Comparison of ENCODE assay signal across 8 cellular contexts in the genomic region with DNA sequence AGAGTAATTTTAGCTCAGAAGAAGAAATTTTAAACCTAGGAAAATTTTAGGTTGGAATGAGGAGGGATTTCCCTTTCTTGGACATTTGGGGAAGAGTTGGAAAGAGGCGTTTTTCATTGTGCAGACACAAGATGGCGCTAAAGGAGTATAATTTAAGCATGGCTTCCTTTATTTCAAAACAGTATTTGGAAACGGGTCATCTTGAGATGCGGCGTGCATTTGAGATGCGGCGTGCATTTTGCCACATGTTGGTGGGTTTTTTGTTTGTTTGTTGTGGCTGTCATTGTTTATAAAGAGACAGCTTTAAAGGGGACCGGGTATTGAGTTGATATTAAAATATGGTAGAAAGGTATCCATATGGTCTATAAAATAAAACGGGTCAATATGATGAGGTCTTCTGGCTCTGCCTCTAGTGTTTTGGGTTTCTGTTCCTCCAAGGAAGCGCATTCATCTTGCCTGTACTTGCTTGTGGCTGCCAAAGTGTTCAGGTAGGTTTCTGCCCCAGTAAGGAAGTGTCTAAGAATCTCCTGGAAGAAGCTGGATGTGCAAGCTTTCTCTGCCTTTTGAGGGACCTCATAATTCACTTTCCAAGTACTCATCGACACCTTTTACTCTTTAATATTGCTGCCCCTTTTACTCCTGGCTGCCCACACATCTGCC.
A peak's percentile ranks its signal among the peaks of the same experiment; 100 is the strongest.
DNase-seq lines count a peak whose midpoint lies in the region; ATAC-seq and TF ChIP-seq lines count a peak whose summit lies in the region.

No MANE protein-coding gene starts in this region.

- TF ChIP-seq CTCF in Calu3 (IDR thresholded peaks at IDR 0.05; ENCODE audit: unreplicated experiment) (peak; percentile 57), fibroblast of the aortic adventitia (IDR thresholded peaks at IDR 0.05; ENCODE audit: insufficient read depth, low read length) (peak; percentile 61), parathyroid adenoma (IDR thresholded peaks at IDR 0.05) (peak; percentile 42)

- H3K79me2 ChIP-seq in parathyroid adenoma, result no peaks in the 10 kb centered on the region

- no peak for ATAC-seq in GM19328 (IDR thresholded peaks at IDR 0.05; ENCODE audit: unreplicated experiment)

- intact Hi-C loops in Calu3 (cut with micrococcal nuclease; ENCODE audit: unreplicated experiment), result loop anchor here (1.0 to 10.0 kb wide), 4 partner anchors 196 to 1300 kb away; no protein-coding TSS in a partner anchor
- intact Hi-C loops in activated CD4-positive, alpha-beta memory T cell treated with anti-CD3 and anti-CD28 coated beads for 36 hours (cut with micrococcal nuclease), result loop anchor here (1.0 to 10.0 kb wide), 4 partner anchors 40 to 295 kb away; no protein-coding TSS in a partner anchor

- no peaks in the 10 kb centered on the region for H3K9me3 Mint-ChIP-seq in Calu3 (ENCODE audit: low read depth, unreplicated experiment)
- no peaks in the 10 kb centered on the region for H3K9me3 Mint-ChIP-seq in activated CD4-positive, alpha-beta memory T cell treated with anti-CD3 and anti-CD28 coated beads for 36 hours

- in situ Hi-C loops in HAP-1 (cut with MboI; ENCODE audit: low sequenced_read_pairs), result loop anchor here (25.0 kb wide), 1 partner anchor 973 kb away; no protein-coding TSS in a partner anchor

- H3K36me3 ChIP-seq in HAP-1 (replicated peaks) (no peaks in the 10 kb centered on the region), parathyroid adenoma (ENCODE audit: control insufficient read depth, insufficient read depth, low read length) (no peaks in the 10 kb centered on the region)

- H3K4me3 Mint-ChIP-seq in Calu3 (ENCODE audit: low read depth, unreplicated experiment), result peak overlapping the region; percentile 40
- H3K4me3 Mint-ChIP-seq in activated CD4-positive, alpha-beta memory T cell treated with anti-CD3 and anti-CD28 coated beads for 36 hours, result peak overlapping the region; percentile 25

- H3K9ac ChIP-seq in parathyroid adenoma, result no peak overlapping the region

- no TSS peak for BruUV-seq in Calu3 (replicated peaks; lab: Mats Ljungman, UMichigan)

- POLR2A ChIA-PET in activated CD4-positive, alpha-beta memory T cell treated with anti-CD3 and anti-CD28 coated beads for 36 hours (lab: Charles Lee), result no interaction called here

- peak overlapping the region; percentile 39 for H2AFZ ChIP-seq in parathyroid adenoma

- CTCF ChIA-PET in Calu3 (lab: Charles Lee), result interaction anchor here (0.6 to 2.2 kb wide), 2 partner anchors 195 to 212 kb away, joined by 3 to 14 read pairs; no protein-coding TSS in a partner anchor
- CTCF ChIA-PET in activated CD4-positive, alpha-beta memory T cell treated with anti-CD3 and anti-CD28 coated beads for 36 hours (lab: Charles Lee), result interaction anchor here (0.8 to 7.1 kb wide), 19 partner anchors 9 to 254 kb away, joined by 3 to 63 read pairs (median 3); no protein-coding TSS in a partner anchor

- H3K27ac Mint-ChIP-seq in Calu3 (ENCODE audit: unreplicated experiment), result no peak overlapping the region
- H3K27ac Mint-ChIP-seq in activated CD4-positive, alpha-beta memory T cell treated with anti-CD3 and anti-CD28 coated beads for 36 hours, result no peak overlapping the region

- DNase-seq in Calu3 (peak; percentile 28), HAP-1 (ENCODE audit: low spot score in 2 of 2) (peak; percentile 56 to 62), NCI-H345 (lab: John Stamatoyannopoulos, UW) (peak; percentile 69), fibroblast of the aortic adventitia (ENCODE audit: low read depth) (peak; percentile 75), GM19238 (ENCODE audit: insufficient read length, low spot score) (no peak)
- DNase-seq in activated CD4-positive, alpha-beta memory T cell treated with anti-CD3 and anti-CD28 coated beads for 36 hours, result peak; percentile 38

- no peak overlapping the region for H3K27ac ChIP-seq in parathyroid adenoma

- H3K4me1 ChIP-seq in HAP-1 (peaks cover 3% of the 10 kb centered on the region; the same call in 1 of the 2 replicates), parathyroid adenoma (no peaks in the 10 kb centered on the region)

- H3K27me3 Mint-ChIP-seq in Calu3 (ENCODE audit: unreplicated experiment), result peaks cover 7% of the 10 kb centered on the region
- peaks cover 15% of the 10 kb centered on the region for H3K27me3 Mint-ChIP-seq in activated CD4-positive, alpha-beta memory T cell treated with anti-CD3 and anti-CD28 coated beads for 36 hours

- H3K27me3 ChIP-seq in HAP-1 (ENCODE audit: low read depth) (0 out of 2 replicates have a peak, but pooled peaks cover 3% of the 10 kb centered on the region), parathyroid adenoma (ENCODE audit: control insufficient read depth, insufficient read depth, low read length) (no peaks in the 10 kb centered on the region)

- H3K4me2 ChIP-seq in parathyroid adenoma (ENCODE audit: low read length), result peak overlapping the region; percentile 4

- peaks cover 9% of the 10 kb centered on the region for H3K4me1 Mint-ChIP-seq in Calu3 (ENCODE audit: low read depth, unreplicated experiment)
- peaks cover 7% of the 10 kb centered on the region for H3K4me1 Mint-ChIP-seq in activated CD4-positive, alpha-beta memory T cell treated with anti-CD3 and anti-CD28 coated beads for 36 hours (ENCODE audit: low read depth)

- H3K9me3 ChIP-seq in HAP-1 (no peaks in the 10 kb centered on the region), parathyroid adenoma (ENCODE audit: control insufficient read depth, low read length) (no peaks in the 10 kb centered on the region)

- H3K36me3 Mint-ChIP-seq in Calu3 (ENCODE audit: insufficient read depth, unreplicated experiment), result no peaks in the 10 kb centered on the region
- no peaks in the 10 kb centered on the region for H3K36me3 Mint-ChIP-seq in activated CD4-positive, alpha-beta memory T cell treated with anti-CD3 and anti-CD28 coated beads for 36 hours

- no peak overlapping the region for H3K4me3 ChIP-seq in HAP-1
- H3K4me3 ChIP-seq in fibroblast of the aortic adventitia (ENCODE audit: low read depth, low read length), result peak overlapping the region; percentile 25
- no peak overlapping the region for H3K4me3 ChIP-seq in parathyroid adenoma (ENCODE audit: low read depth, low read length)
